ENCODE assay signal across 9 cellular contexts in the genomic region with DNA sequence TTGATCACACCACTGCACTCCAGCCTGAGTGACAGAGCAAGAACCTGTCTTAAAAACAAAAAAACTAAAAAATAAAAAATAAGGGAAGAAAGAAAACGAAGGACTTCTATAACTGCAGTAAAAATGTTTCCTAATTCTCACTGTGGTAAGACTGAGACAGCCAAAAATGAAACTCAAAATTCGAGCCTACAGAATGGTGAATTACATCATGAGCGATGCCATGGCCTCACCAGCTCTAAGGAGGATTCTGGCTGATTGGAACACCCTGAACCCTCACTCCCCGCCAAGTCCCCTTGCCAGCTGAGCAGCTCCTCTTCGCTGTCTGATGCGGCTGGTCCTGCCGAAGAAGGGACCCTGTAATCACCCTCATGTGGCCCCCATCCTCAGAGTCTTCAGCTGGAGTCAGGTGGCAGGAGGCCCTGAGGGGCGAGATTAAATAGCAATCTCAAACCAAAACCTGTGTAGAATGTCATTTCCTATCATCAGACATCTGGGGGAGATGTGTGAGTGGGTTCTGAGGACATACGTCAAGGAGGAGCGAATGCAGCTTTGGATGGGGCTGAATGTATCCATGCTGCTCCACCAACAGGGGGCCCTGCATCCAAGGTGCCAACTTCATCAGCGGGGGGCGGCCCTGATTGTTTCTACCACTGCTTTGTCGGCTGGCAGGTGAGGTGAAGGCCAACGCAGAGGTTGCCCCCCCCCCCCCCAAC. TPM values are rescaled to one million over a fixed set of nuclear protein-coding genes. Genes with fewer than 3 reads are reported as not detected.
A peak's percentile ranks its signal among the peaks of the same experiment; 100 is the strongest.
DNase-seq lines count a peak whose midpoint lies in the region; ATAC-seq, FAIRE-seq and TF ChIP-seq lines count a peak whose summit lies in the region.
"Had no signal": no experiment of that assay in that cellular context is flagged by ENCODE, and none has a peak within 500 bp of the region (broad histone marks: within the 10 kb centered on the region; RNA-seq: fewer than 3 reads in every experiment).

No MANE protein-coding gene starts in this region.

- intact Hi-C loops in endothelial cell of umbilical vein (cut with micrococcal nuclease) = no loop called here
- intact Hi-C loops in sigmoid colon (cut with DNase I) = no loop called here

- no peak for TF ChIP-seq RAD21 in SK-N-SH (IDR thresholded peaks at IDR 0.05; ENCODE audit: low read length)

- H3F3A ChIP-seq in SK-N-SH (replicated peaks; ENCODE audit: insufficient read depth) (no peaks in the 10 kb centered on the region), OCI-LY1 (ENCODE audit: insufficient read depth, low read length) (no peaks in the 10 kb centered on the region)

- no peak for TF ChIP-seq POLR2A in endothelial cell of umbilical vein (IDR thresholded peaks at IDR 0.05; ENCODE audit: low read depth, low read length)
- TF ChIP-seq POLR2A in sigmoid colon (IDR thresholded peaks at IDR 0.05) = no peak

- BruUV-seq in endothelial cell of umbilical vein (replicated peaks; lab: Mats Ljungman, UMichigan) = no TSS peak

- CTCF ChIA-PET in SK-N-SH (lab: Yijun Ruan, JAX) (interaction anchor here (0.6 to 1.3 kb wide), 6 partner anchors 23 to 100 kb away, joined by 3 to 4 read pairs (median 3); no protein-coding TSS in a partner anchor), endothelial cell of umbilical vein (lab: Charles Lee) (interaction anchor here (1.0 to 2.1 kb wide), 12 partner anchors 9 to 447 kb away, joined by 3 to 12 read pairs (median 4); no protein-coding TSS in a partner anchor)

- H3K4me3 ChIP-seq in SK-N-SH (ENCODE audit: low read depth in 2 of 2, low read length in 1 of 2) (no peak overlapping the region), OCI-LY1 (ENCODE audit: low read depth, low read length, poor library complexity, severe bottlenecking) (no peak overlapping the region), endothelial cell of umbilical vein (replicated peaks in 1 of 3; ENCODE audit: insufficient read depth in 1 of 3, low read depth in 1 of 3, low read length in 3 of 3) (no peak overlapping the region), sigmoid colon (no peak overlapping the region)

- H3K4me2 ChIP-seq in SK-N-SH (no peak overlapping the region), OCI-LY1 (ENCODE audit: low read length) (no peak overlapping the region), endothelial cell of umbilical vein (ENCODE audit: insufficient read depth, low read length) (no peak overlapping the region)

- H4K20me1 ChIP-seq in SK-N-SH (ENCODE audit: insufficient read depth) (no peaks in the 10 kb centered on the region), OCI-LY1 (ENCODE audit: insufficient read depth, low read length) (no peaks in the 10 kb centered on the region), endothelial cell of umbilical vein (replicated peaks; ENCODE audit: control insufficient read depth, extremely low read depth, insufficient read depth, low read length) (no peaks in the 10 kb centered on the region)

- no peaks in the 10 kb centered on the region for H3K9me2 ChIP-seq in SK-N-SH
- H3K9me2 ChIP-seq in OCI-LY1 (ENCODE audit: low read depth, low read length) = no peaks in the 10 kb centered on the region

- no peaks in the 10 kb centered on the region for H3K4me1 ChIP-seq in SK-N-SH (ENCODE audit: control insufficient read depth in 1 of 2, insufficient read depth in 2 of 2, low read depth in 1 of 2, low read length in 1 of 2)
- H3K4me1 ChIP-seq in OCI-LY1 (ENCODE audit: insufficient read depth, low read length, severe bottlenecking) = no peaks in the 10 kb centered on the region
- peaks cover 16% of the 10 kb centered on the region for H3K4me1 ChIP-seq in endothelial cell of umbilical vein (ENCODE audit: control insufficient read depth, extremely low read depth, insufficient read depth, low read length)
- no peaks in the 10 kb centered on the region for H3K4me1 ChIP-seq in sigmoid colon

- H3K27ac ChIP-seq in SK-N-SH (ENCODE audit: low read depth in 2 of 2, low read length in 1 of 2) = no peak overlapping the region
- no peak overlapping the region for H3K27ac ChIP-seq in OCI-LY1 (ENCODE audit: low read depth, low read length, poor library complexity, severe bottlenecking)
- no peak overlapping the region for H3K27ac ChIP-seq in endothelial cell of umbilical vein (ENCODE audit: insufficient read depth, low read depth, low read length)
- H3K27ac ChIP-seq in sigmoid colon = peak overlapping the region in 1 of 4 donors; percentile 6

- 70% methylated on average over 6 of the region's 14 CpGs for WGBS in SK-N-SH (ENCODE audit: low lambda C conversion rate)
- 45 to 61% methylated on average over 14 of the region's 14 CpGs for WGBS in sigmoid colon, 2 donors

- H3K9me3 ChIP-seq in SK-N-SH (no peaks in the 10 kb centered on the region), OCI-LY1 (ENCODE audit: low read length) (no peaks in the 10 kb centered on the region), endothelial cell of umbilical vein (replicated peaks; ENCODE audit: control insufficient read depth, insufficient read depth, low read length) (no peaks in the 10 kb centered on the region), sigmoid colon (no peaks in the 10 kb centered on the region)

- TF ChIP-seq EP300 in SK-N-SH (IDR thresholded peaks at IDR 0.05; ENCODE audit: borderline replicate concordance in 1 of 2, low read depth in 1 of 2, low read length in 1 of 2) = no peak
- no peak for TF ChIP-seq EP300 in sigmoid colon (IDR thresholded peaks at IDR 0.05)

- POLR2A ChIA-PET in SK-N-SH (lab: Yijun Ruan, JAX) = no interaction called here
- POLR2A ChIA-PET in endothelial cell of umbilical vein (lab: Charles Lee) = interaction anchor here (2.7 kb wide), 1 partner anchor 40 kb away, joined by 7 read pairs; no protein-coding TSS in a partner anchor

- dilution Hi-C loops in endothelial cell of umbilical vein (cut with MboI; ENCODE audit: extremely low pct_ligation_motif_present, low sequenced_read_pairs) = no loop called here

- no peaks in the 10 kb centered on the region for H3K9me1 ChIP-seq in endothelial cell of umbilical vein (replicated peaks; ENCODE audit: control insufficient read depth, extremely low read depth, insufficient read depth, low read length)

- DNase-seq in SK-N-SH (no peak), endothelial cell of umbilical vein (ENCODE audit: low read depth, low spot score) (no peak), sigmoid colon (peak; percentile 29), epidermal melanocyte (ENCODE audit: insufficient read length, low spot score) (no peak), amniotic stem cell (lab: John Stamatoyannopoulos, UW) (no peak)
- DNase-seq: naive B cell had no signal

- ATAC-seq in SK-N-SH treated with all-trans-retinoic acid at 6 μM for 48 hours (no peak), GM21526 (IDR thresholded peaks at IDR 0.05; ENCODE audit: low FRiP score, unreplicated experiment) (no peak)

- H3K27me3 ChIP-seq in SK-N-SH (ENCODE audit: insufficient read depth) (no peaks in the 10 kb centered on the region), OCI-LY1 (ENCODE audit: insufficient read depth, low read length) (peaks cover 6% of the 10 kb centered on the region; the same call in 1 of the 2 replicates), endothelial cell of umbilical vein (ENCODE audit: control insufficient read depth in 2 of 2, insufficient read depth in 2 of 2, low read length in 2 of 2) (no peaks in the 10 kb centered on the region), sigmoid colon (peaks cover 0 to 9% (median 0%) of the 10 kb centered on the region in 3 donors)

- no peak overlapping the region for H2AFZ ChIP-seq in SK-N-SH (ENCODE audit: low read depth)
- H2AFZ ChIP-seq in OCI-LY1 (ENCODE audit: low read length) = no peak overlapping the region
- no peak overlapping the region for H2AFZ ChIP-seq in endothelial cell of umbilical vein (ENCODE audit: low read depth, low read length)

- TF ChIP-seq CTCF in SK-N-SH (IDR thresholded peaks at IDR 0.05) (peak; percentile 31), OCI-LY1 (IDR thresholded peaks at IDR 0.05; ENCODE audit: low read length) (peak; percentile 58), endothelial cell of umbilical vein (IDR thresholded peaks at IDR 0.05; ENCODE audit: extremely low read depth in 1 of 2, insufficient read depth in 1 of 2, low read depth in 1 of 2, low read length in 2 of 2) (peak; percentile 22 to 45), sigmoid colon (IDR thresholded peaks at IDR 0.05) (no peak)

- H3K79me2 ChIP-seq in SK-N-SH (ENCODE audit: insufficient read depth) = no peaks in the 10 kb centered on the region
- H3K79me2 ChIP-seq in OCI-LY1 (ENCODE audit: insufficient read depth, low read length) = no peaks in the 10 kb centered on the region
- H3K79me2 ChIP-seq in endothelial cell of umbilical vein (ENCODE audit: control insufficient read depth, insufficient read depth, low read length) = no peaks in the 10 kb centered on the region

- H3K9ac ChIP-seq in SK-N-SH = no peak overlapping the region
- H3K9ac ChIP-seq in OCI-LY1 (ENCODE audit: low read length) = no peak overlapping the region
- no peak overlapping the region for H3K9ac ChIP-seq in endothelial cell of umbilical vein (replicated peaks; ENCODE audit: extremely low read depth, insufficient read depth, low read length)

- H3K36me3 ChIP-seq in SK-N-SH (replicated peaks in 1 of 2; ENCODE audit: control insufficient read depth in 1 of 2, insufficient read depth in 2 of 2, low read length in 1 of 2) (no peaks in the 10 kb centered on the region), OCI-LY1 (ENCODE audit: insufficient read depth, low read length) (no peaks in the 10 kb centered on the region), endothelial cell of umbilical vein (ENCODE audit: control insufficient read depth in 2 of 2, extremely low read depth in 1 of 2, insufficient read depth in 2 of 2, low read length in 2 of 2) (no peaks in the 10 kb centered on the region), sigmoid colon (no peaks in the 10 kb centered on the region)

- peak; percentile 63 for FAIRE-seq in endothelial cell of umbilical vein (lab: Jason Lieb, UNC)

TF ChIP-seq in SK-N-SH, 30 proteins besides CTCF, POLR2A, EP300 and RAD21 (continues in another document):
- TF ChIP-seq TCF12 (IDR thresholded peaks at IDR 0.05) = no peak

TF ChIP-seq in endothelial cell of umbilical vein, 7 proteins besides CTCF, POLR2A, EP300 and RAD21 (continues in another document):
- TF ChIP-seq POLR2AphosphoS5 (IDR thresholded peaks at IDR 0.05; ENCODE audit: insufficient read depth, low read depth, low read length) = no peak

RNA-seq across cellular contexts. Expression of gene PDGFB, which starts 29.2 kb away (rescaled TPM):
- polyA plus RNA-seq in SK-N-SH (2012; rRNA removed) (0.19 and 0.44 TPM in 2 replicates), endothelial cell of umbilical vein (135 and 179 TPM in 2 replicates), sigmoid colon (1 to 10 TPM; 1.4 to 5.5 (median 2.4) TPM)
- polyA plus RNA-seq in SK-N-SH (2012; cell fraction: cytosol; rRNA removed) = 0.06 and 0.16 TPM in 2 replicates
- 0.11 and 0.16 TPM in 2 replicates for polyA plus RNA-seq in SK-N-SH (2012; cell fraction: nucleus; rRNA removed)
- total RNA-seq in endothelial cell of umbilical vein (240 and 273 TPM in 2 replicates), sigmoid colon (1 to 10 TPM; 3.1 to 9.6 (median 7.4) TPM)
- polyA plus RNA-seq in endothelial cell of umbilical vein (2011; cell fraction: cytosol; rRNA removed) = 144 and 170 TPM in 2 replicates
- 102 and 122 TPM in 2 replicates for polyA plus RNA-seq in endothelial cell of umbilical vein (2011; cell fraction: nucleus; rRNA removed)
- polyA plus RNA-seq in endothelial cell of umbilical vein (2012) = 57.8 and 101 TPM in 2 replicates
- polyA minus RNA-seq in endothelial cell of umbilical vein = 185 and 212 TPM in 2 replicates
- 3.4 TPM for polyA minus RNA-seq in endothelial cell of umbilical vein (2011; cell fraction: cytosol; rRNA and poly(A)+ RNA removed)
- polyA minus RNA-seq in endothelial cell of umbilical vein (2011; cell fraction: nucleus; rRNA and poly(A)+ RNA removed) = 44.9 and 58.4 TPM in 2 replicates

Comparison
In these comparisons a context has a peak if more than half of its experiments do, and no peak if none do; other contexts are left out.
1. CTCF ChIP-seq: peak in SK-N-SH (single experiment), OCI-LY1 (single experiment) and endothelial cell of umbilical vein (2 of 2); none in sigmoid colon (0 of 4).
2. RNA of gene PDGFB, which starts 29.2 kb away (polyA plus RNA-seq): 57.8 to 179 TPM in endothelial cell of umbilical vein; 1.4 to 5.5 TPM in sigmoid colon and 0.06 to 0.44 TPM in SK-N-SH; every median in the first group is over 4 times any median in the second.